10 cellular contexts compared by ENCODE assay signal in genomic region chr1:19437911-19438310, GRCh38. TPM values are rescaled to one million over a fixed set of nuclear protein-coding genes. Genes with fewer than 3 reads are reported as not detected.
DNase-seq lines count a peak whose midpoint lies in the region; ATAC-seq and TF ChIP-seq lines count a peak whose summit lies in the region.
"Had no signal": no experiment of that assay in that cellular context is flagged by ENCODE, and none has a peak within 500 bp of the region (broad histone marks: within the 10 kb centered on the region; RNA-seq: fewer than 3 reads in every experiment).

No MANE protein-coding gene starts in this region.

- H3K27ac ChIP-seq in IMR-90 (ENCODE audit: insufficient read depth, low read length) (peak overlapping the region; percentile 6; the same call in 1 of the 2 replicates), skeletal muscle tissue (ENCODE audit: low read depth, low read length) (peak overlapping the region; percentile 88), SK-N-SH (ENCODE audit: low read depth in 2 of 2, low read length in 1 of 2) (peak overlapping the region in 1 of 2 experiments; percentile 62; a peak in 2 of 4 replicates)

- H3K9me1 ChIP-seq in IMR-90 (ENCODE audit: insufficient read depth, low read length): peaks cover 76% of the 10 kb centered on the region

- peak overlapping the region; percentile 28; the same call in 1 of the 2 replicates for H4K5ac ChIP-seq in IMR-90 (ENCODE audit: low read depth, low read length)

- peak overlapping the region; percentile 16; the same call in 1 of the 2 replicates for H3K18ac ChIP-seq in IMR-90 (ENCODE audit: low read depth, low read length)

- H3K36me3 Mint-ChIP-seq in chondrocyte (ENCODE audit: low read depth): no peaks in the 10 kb centered on the region

- no peaks in the 10 kb centered on the region for H3K9me3 Mint-ChIP-seq in chondrocyte (ENCODE audit: low read depth)

- 0 out of 2 replicates have a peak overlapping the region, but pooled peaks have one; percentile 38 for H3K23ac ChIP-seq in IMR-90 (ENCODE audit: low read depth, low read length)

- CTCF ChIA-PET in IMR-90 (lab: Yijun Ruan, JAX) (interaction anchor here (0.5 to 1.8 kb wide), 3 partner anchors 11 to 62 kb away, joined by 3 to 6 read pairs (median 5); no protein-coding TSS in a partner anchor), SK-N-SH (lab: Yijun Ruan, JAX) (interaction anchor here (0.6 to 10.1 kb wide), 11 partner anchors 10 to 216 kb away, joined by 3 to 74 read pairs (median 12); partner anchors contain the start of gene NBL1)

- H3K36me3 ChIP-seq in IMR-90 (ENCODE audit: control insufficient read depth, insufficient read depth, low read length) (peaks cover 17% of the 10 kb centered on the region), skeletal muscle tissue (ENCODE audit: control insufficient read depth in 3 of 3, insufficient read depth in 3 of 3, low read length in 3 of 3) (peaks cover 0 to 3% (median 0%) of the 10 kb centered on the region in 3 donors), SK-N-SH (replicated peaks in 1 of 2; ENCODE audit: control insufficient read depth in 1 of 2, insufficient read depth in 2 of 2, low read length in 1 of 2) (peaks cover 4 to 10% of the 10 kb centered on the region in 2 experiments), H7 (replicated peaks; ENCODE audit: control insufficient read depth, insufficient read depth, low read length) (peaks cover 3% of the 10 kb centered on the region)

- H3K56ac ChIP-seq in IMR-90 (ENCODE audit: extremely low read depth, insufficient read depth, low read length): no peak overlapping the region

- no peaks in the 10 kb centered on the region for H3K9me2 ChIP-seq in SK-N-SH

- H3K4me1 ChIP-seq in IMR-90 (ENCODE audit: control insufficient read depth, insufficient read depth, low read length): peaks cover 58% of the 10 kb centered on the region
- H3K4me1 ChIP-seq in skeletal muscle tissue (ENCODE audit: control insufficient read depth in 3 of 3, insufficient read depth in 3 of 3, low read length in 3 of 3): peaks cover 90 to 94% (median 92%) of the 10 kb centered on the region in 3 donors
- H3K4me1 ChIP-seq in SK-N-SH (ENCODE audit: control insufficient read depth in 1 of 2, insufficient read depth in 2 of 2, low read depth in 1 of 2, low read length in 1 of 2): peaks cover 78 to 79% of the 10 kb centered on the region in 2 experiments

- H2BK5ac ChIP-seq in IMR-90 (ENCODE audit: low read depth, low read length, poor library complexity, severe bottlenecking): no peak overlapping the region

- H3K27me3 ChIP-seq in IMR-90 (ENCODE audit: control insufficient read depth, insufficient read depth, low read length): no peaks in the 10 kb centered on the region
- no peaks in the 10 kb centered on the region for H3K27me3 ChIP-seq in skeletal muscle tissue (ENCODE audit: control insufficient read depth in 3 of 3, insufficient read depth in 3 of 3, low read length in 3 of 3)
- no peaks in the 10 kb centered on the region for H3K27me3 ChIP-seq in SK-N-SH (ENCODE audit: insufficient read depth)
- H3K27me3 ChIP-seq in H7 (ENCODE audit: control insufficient read depth, insufficient read depth, low read length): no peaks in the 10 kb centered on the region

- 0 out of 2 replicates have a peak overlapping the region, but pooled peaks have one; percentile 9 for H2BK20ac ChIP-seq in IMR-90 (ENCODE audit: low read depth, low read length)

- POLR2A ChIA-PET in IMR-90 (lab: Charles Lee; ENCODE audit: unreplicated experiment) (no interaction called here), SK-N-SH (lab: Yijun Ruan, JAX) (interaction anchor here (1.0 kb wide), 1 partner anchor 9 kb away, joined by 4 read pairs; no protein-coding TSS in a partner anchor)

- peak overlapping the region; percentile 85 for H2AK5ac ChIP-seq in IMR-90 (ENCODE audit: low read depth, low read length)

- no peak overlapping the region for H4K91ac ChIP-seq in IMR-90 (ENCODE audit: insufficient read depth, low read depth, low read length)

- no peak for TF ChIP-seq EP300 in SK-N-SH (IDR thresholded peaks at IDR 0.05; ENCODE audit: borderline replicate concordance in 1 of 2, low read depth in 1 of 2, low read length in 1 of 2)

- BruUV-seq in IMR-90 (replicated peaks; lab: Mats Ljungman, UMichigan): no TSS peak

- peaks cover 26% of the 10 kb centered on the region for H3F3A ChIP-seq in SK-N-SH (replicated peaks; ENCODE audit: insufficient read depth)

- H3K4me3 Mint-ChIP-seq in chondrocyte (ENCODE audit: unreplicated experiment): peak overlapping the region; percentile 8

- dilution Hi-C loops in IMR-90 (cut with HindIII; ENCODE audit: low sequenced_read_pairs, unreplicated experiment): no loop called here

- intact Hi-C loops in IMR-90 (cut with micrococcal nuclease) (no loop called here), left colon (cut with DNase I, micrococcal nuclease) (no loop called here)

- H4K20me1 ChIP-seq in IMR-90 (ENCODE audit: insufficient read depth, low read length) (peaks cover 99% of the 10 kb centered on the region), SK-N-SH (ENCODE audit: insufficient read depth) (peaks cover 95% of the 10 kb centered on the region)

- H4K8ac ChIP-seq in IMR-90 (ENCODE audit: low read depth in 2 of 2, low read length in 2 of 2): 0 out of 4 replicates have a peak overlapping the region, but pooled peaks of 1 of the 2 experiments have one; percentile 26

- TF ChIP-seq RAD21 in IMR-90 (IDR thresholded peaks at IDR 0.05; ENCODE audit: low read length) (no peak), SK-N-SH (IDR thresholded peaks at IDR 0.05; ENCODE audit: low read length) (no peak)

- no peaks in the 10 kb centered on the region for H3K27me3 Mint-ChIP-seq in chondrocyte (ENCODE audit: low read depth)

- H3K9ac ChIP-seq in IMR-90 (ENCODE audit: low read depth, low read length) (no peak overlapping the region), skeletal muscle tissue (ENCODE audit: low read depth in 1 of 3, low read length in 3 of 3) (peak overlapping the region in 2 of 3 donors; percentile 12 to 64), SK-N-SH (no peak overlapping the region)

- no peak overlapping the region for H2AK9ac ChIP-seq in IMR-90 (replicated peaks; ENCODE audit: low read depth, low read length, poor library complexity)

- peak overlapping the region; percentile 99 for H3K27ac Mint-ChIP-seq in chondrocyte (ENCODE audit: unreplicated experiment)

- no peak for ATAC-seq in IMR-90 (ENCODE audit: low read depth)
- no peak for ATAC-seq in left colon

- TF ChIP-seq CTCF in IMR-90 (conservative IDR thresholded peaks at IDR 0.05; ENCODE audit: low read depth, low read length): no peak
- TF ChIP-seq CTCF in chondrocyte (IDR thresholded peaks at IDR 0.05): no peak
- TF ChIP-seq CTCF in SK-N-SH (IDR thresholded peaks at IDR 0.05): no peak

- peak overlapping the region; percentile 15; the same call in 1 of the 2 replicates for H3K4ac ChIP-seq in IMR-90 (ENCODE audit: low read depth, low read length)

- DNase-seq in IMR-90: peak; percentile 48
- DNase-seq in chondrocyte (ENCODE audit: low spot score): no peak
- DNase-seq in left colon: peak; percentile 48 to 74
- DNase-seq in AG20443 (ENCODE audit: low spot score): no peak
- DNase-seq in SK-N-SH: no peak
- no peak for DNase-seq in H7
- no peak for DNase-seq in erythroblast (lab: John Stamatoyannopoulos, UW)
- DNase-seq: activated CD4-positive, CD25-positive, alpha-beta regulatory T cell treated with anti-CD3 and anti-CD28 coated beads, Interleukin-2, amount 50 U/mL, for 72 hours; NCI-H226 had no signal

- H3K14ac ChIP-seq in IMR-90 (replicated peaks; ENCODE audit: low read depth, low read length): peak overlapping the region; percentile 57

- H2AFZ ChIP-seq in IMR-90 (replicated peaks; ENCODE audit: low read length, poor library complexity): no peak overlapping the region
- H2AFZ ChIP-seq in SK-N-SH (ENCODE audit: low read depth): no peak overlapping the region

- TF ChIP-seq POLR2A in IMR-90 (IDR thresholded peaks at IDR 0.05; ENCODE audit: low read depth, low read length) (no peak), erythroblast (IDR thresholded peaks at IDR 0.05; ENCODE audit: low read length) (no peak)

- in situ Hi-C loops in IMR-90 (cut with MboI; ENCODE audit: low sequenced_read_pairs): no loop called here

- H3K79me1 ChIP-seq in IMR-90 (ENCODE audit: low read depth in 1 of 2, low read length in 2 of 2): peaks cover 48 to 96% of the 10 kb centered on the region in 2 experiments

- no peak overlapping the region for H3K4me2 ChIP-seq in IMR-90 (ENCODE audit: low read depth, low read length)
- H3K4me2 ChIP-seq in SK-N-SH: no peak overlapping the region

- WGBS in IMR-90 (ENCODE audit: extremely low coverage in 2 of 2, insufficient read length in 1 of 2), 2 experiments: 46% methylated on average over 4 of the region's 17 CpGs; no CpG with 5 or more reads in 1 of the 2 experiments
- 94% methylated on average over 14 of the region's 17 CpGs for WGBS in SK-N-SH (ENCODE audit: low lambda C conversion rate)

- 0 out of 3 replicates have a peak overlapping the region, but pooled peaks have one; percentile 15 for H2BK15ac ChIP-seq in IMR-90 (ENCODE audit: low read depth, low read length)

- H3K9me3 ChIP-seq in IMR-90 (ENCODE audit: control insufficient read depth, insufficient read depth, low read length) (no peaks in the 10 kb centered on the region), skeletal muscle tissue (ENCODE audit: control insufficient read depth in 3 of 3, low read length in 3 of 3) (no peaks in the 10 kb centered on the region), SK-N-SH (no peaks in the 10 kb centered on the region)

- H3K4me3 ChIP-seq in IMR-90 (ENCODE audit: insufficient read depth, low read depth, low read length): no peak overlapping the region
- peak overlapping the region in 2 of 3 donors; percentile 17 to 31 for H3K4me3 ChIP-seq in skeletal muscle tissue (ENCODE audit: low read length in 3 of 3)
- H3K4me3 ChIP-seq in SK-N-SH (ENCODE audit: low read depth in 2 of 2, low read length in 1 of 2): no peak overlapping the region
- H3K4me3 ChIP-seq in H7 (ENCODE audit: insufficient read depth, low read depth, low read length): no peak overlapping the region

- H3K79me2 ChIP-seq in SK-N-SH (ENCODE audit: insufficient read depth): peaks cover 100% of the 10 kb centered on the region

- peaks cover 100% of the 10 kb centered on the region for H3K4me1 Mint-ChIP-seq in chondrocyte (ENCODE audit: low read depth)

- no peak overlapping the region for H2BK120ac ChIP-seq in IMR-90 (ENCODE audit: low read depth, low read length)

TF ChIP-seq in IMR-90, 13 proteins besides CTCF, POLR2A, EP300 and RAD21 (continues in another document):
- TF ChIP-seq MAFK (IDR thresholded peaks at IDR 0.05; ENCODE audit: low read depth, low read length): no peak

TF ChIP-seq in SK-N-SH, 30 proteins besides CTCF, POLR2A, EP300 and RAD21 (continues in another document):
- TF ChIP-seq SMC3 (IDR thresholded peaks at IDR 0.05; ENCODE audit: low read depth, low read length): no peak

RNA-seq across cellular contexts. Expression of gene CAPZB, which starts 47.4 kb away (rescaled TPM):
- total RNA-seq in IMR-90 (2012; rRNA removed): 180 and 216 TPM in 2 replicates
- polyA plus RNA-seq in IMR-90 (2012; rRNA removed): 271 and 304 TPM in 2 replicates
- 189 and 234 TPM in 2 replicates for polyA plus RNA-seq in IMR-90 (2012; cell fraction: cytosol; rRNA removed)
- 74.4 and 139 TPM in 2 replicates for polyA plus RNA-seq in IMR-90 (2012; cell fraction: nucleus; rRNA removed; ENCODE audit: low replicate concordance)
- 285 to 353 TPM (median 352 TPM) in 3 replicates for total RNA-seq in chondrocyte
- total RNA-seq in left colon: 100 to 1,000 TPM; 340 to 367 TPM
- 67.3 TPM for total RNA-seq in skeletal muscle tissue
- 116 and 122 TPM in 2 replicates for polyA plus RNA-seq in SK-N-SH (2012; rRNA removed)
- polyA plus RNA-seq in SK-N-SH (2012; cell fraction: cytosol; rRNA removed): 137 and 163 TPM in 2 replicates
- polyA plus RNA-seq in SK-N-SH (2012; cell fraction: nucleus; rRNA removed): 55.0 and 73.6 TPM in 2 replicates
- total RNA-seq in H7 (2014; rRNA removed; shearing (Covaris generic)): 201 and 214 TPM in 2 replicates

Comparison
In these comparisons a context has a peak if more than half of its experiments do, and no peak if none do; other contexts are left out.
1. DNase-seq: peak in IMR-90 (single experiment) and left colon (2 of 2); none in chondrocyte (single experiment), AG20443 (single experiment), SK-N-SH (single experiment), H7 (single experiment) and erythroblast (0 of 2).
2. H3K4me3 ChIP-seq: peak in skeletal muscle tissue (2 of 3); none in IMR-90 (single experiment), SK-N-SH (0 of 2) and H7 (single experiment).
3. H3K9ac ChIP-seq: peak in skeletal muscle tissue (2 of 3); none in IMR-90 (single experiment) and SK-N-SH (single experiment).